ENCODE assay signal across 2 cellular contexts in the genomic region with DNA sequence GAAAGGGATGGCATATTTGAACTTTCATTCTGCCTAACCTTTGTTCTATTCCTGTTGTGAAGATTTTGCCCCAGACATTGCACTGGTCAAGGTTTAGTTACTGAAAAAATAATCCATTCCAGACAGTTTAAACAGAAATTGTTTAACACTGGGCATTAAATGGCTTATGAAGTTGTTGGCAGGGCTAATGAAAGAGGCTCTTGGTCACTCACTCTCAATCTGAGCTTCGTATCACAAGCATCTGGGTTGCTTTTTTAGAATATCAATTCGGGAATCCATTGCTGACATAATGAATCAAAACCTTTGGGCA.
"Had no signal": no experiment of that assay in that cellular context is flagged by ENCODE, and none has a peak within 500 bp of the region (broad histone marks: within the 10 kb centered on the region; RNA-seq: fewer than 3 reads in every experiment).

No MANE protein-coding gene starts in this region.

- H3K27me3 ChIP-seq: ovary, tibial nerve had no signal

- H3K36me3 ChIP-seq: ovary, tibial nerve had no signal

- H3K27ac ChIP-seq: ovary, tibial nerve had no signal

- H3K4me3 ChIP-seq: ovary, tibial nerve had no signal

- H3K9me3 ChIP-seq: ovary, tibial nerve had no signal
